ENCODE assay signal across 28 cellular contexts in the genomic region with DNA sequence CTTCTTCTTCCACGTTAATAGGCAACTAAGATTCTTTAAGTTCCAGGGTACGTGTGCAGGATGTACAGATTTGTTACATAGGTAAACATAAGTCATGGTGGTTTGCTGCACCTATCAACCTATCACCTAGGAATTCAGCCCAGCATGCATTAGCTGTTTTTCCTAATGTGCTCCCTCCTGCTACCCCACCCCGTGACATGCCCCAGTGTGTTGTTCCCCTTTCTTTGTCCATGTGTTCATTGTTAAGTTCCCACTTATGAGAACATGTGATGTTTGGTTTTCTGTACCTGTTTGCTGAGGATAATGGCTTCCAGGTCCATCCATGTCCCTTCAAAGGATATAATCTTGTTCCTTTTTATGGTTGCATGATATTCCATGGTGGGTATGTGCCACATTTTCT. TPM values are rescaled to one million over a fixed set of nuclear protein-coding genes. Genes with fewer than 3 reads are reported as not detected.
DNase-seq lines count a peak whose midpoint lies in the region; FAIRE-seq and TF ChIP-seq lines count a peak whose summit lies in the region.
"Had no signal": no experiment of that assay in that cellular context is flagged by ENCODE, and none has a peak within 500 bp of the region (broad histone marks: within the 10 kb centered on the region; RNA-seq: fewer than 3 reads in every experiment).

No MANE protein-coding gene starts in this region.

- H3K4me3 Mint-ChIP-seq in activated naive CD4-positive, alpha-beta T cell treated with anti-CD3 and anti-CD28 coated beads, Interleukin-2, amount 50 U/mL, for 24 hours: no peak overlapping the region
- no peak overlapping the region for H3K4me3 Mint-ChIP-seq in activated naive CD4-positive, alpha-beta T cell treated with anti-CD3 and anti-CD28 coated beads for 36 hours
- no peak overlapping the region for H3K4me3 Mint-ChIP-seq in type B pancreatic cell
- H3K4me3 Mint-ChIP-seq: CD4-positive, alpha-beta memory T cell had no signal

- H3K9me3 ChIP-seq in HEK293 (ENCODE audit: control insufficient read depth, insufficient read depth, low read depth, low read length): no peaks in the 10 kb centered on the region

- CTCF ChIA-PET in activated naive CD4-positive, alpha-beta T cell treated with anti-CD3 and anti-CD28 coated beads for 36 hours (lab: Charles Lee): interaction anchor here (2.6 kb wide), 1 partner anchor 103 kb away, joined by 12 read pairs; no protein-coding TSS in a partner anchor
- CTCF ChIA-PET in HEK293 (lab: Yijun Ruan, JAX): interaction anchor here (1.0 to 6.5 kb wide), 3 partner anchors 11 to 104 kb away, joined by 3 to 39 read pairs (median 3); no protein-coding TSS in a partner anchor

- H3K27me3 ChIP-seq in bronchial epithelial cell (ENCODE audit: control insufficient read depth, insufficient read depth, low read length): no peaks in the 10 kb centered on the region

- no peaks in the 10 kb centered on the region for H3K4me1 ChIP-seq in HEK293 (ENCODE audit: control insufficient read depth, insufficient read depth, low read length)

- H3K4me1 Mint-ChIP-seq in activated naive CD4-positive, alpha-beta T cell treated with anti-CD3 and anti-CD28 coated beads, Interleukin-2, amount 50 U/mL, for 24 hours: peaks cover 6% of the 10 kb centered on the region
- H3K4me1 Mint-ChIP-seq in activated naive CD4-positive, alpha-beta T cell treated with anti-CD3 and anti-CD28 coated beads for 36 hours (ENCODE audit: low read depth): peaks cover 7% of the 10 kb centered on the region
- H3K4me1 Mint-ChIP-seq in type B pancreatic cell (ENCODE audit: unreplicated experiment): peaks cover 8% of the 10 kb centered on the region

- FAIRE-seq in bronchial epithelial cell (lab: Jason Lieb, UNC): peak; percentile 76
- FAIRE-seq: H54, HTR-8/SVneo, K562, RCC 7860 had no signal

- H3K27me3 Mint-ChIP-seq in activated naive CD4-positive, alpha-beta T cell treated with anti-CD3 and anti-CD28 coated beads, Interleukin-2, amount 50 U/mL, for 24 hours: no peaks in the 10 kb centered on the region
- H3K27me3 Mint-ChIP-seq in activated naive CD4-positive, alpha-beta T cell treated with anti-CD3 and anti-CD28 coated beads for 36 hours (ENCODE audit: low read depth): no peaks in the 10 kb centered on the region
- no peaks in the 10 kb centered on the region for H3K27me3 Mint-ChIP-seq in type B pancreatic cell
- H3K27me3 Mint-ChIP-seq: CD4-positive, alpha-beta memory T cell had no signal

- H3K4me3 ChIP-seq in HEK293 (ENCODE audit: low read depth, low read length): no peak overlapping the region
- no peak overlapping the region for H3K4me3 ChIP-seq in bronchial epithelial cell (ENCODE audit: low read depth, low read length)
- H3K4me3 ChIP-seq: K562, SK-N-MC had no signal

- intact Hi-C loops in activated naive CD4-positive, alpha-beta T cell treated with anti-CD3 and anti-CD28 coated beads for 36 hours (cut with micrococcal nuclease): no loop called here

- H3K27ac Mint-ChIP-seq in activated naive CD4-positive, alpha-beta T cell treated with anti-CD3 and anti-CD28 coated beads, Interleukin-2, amount 50 U/mL, for 24 hours: peak overlapping the region; percentile 48
- no peak overlapping the region for H3K27ac Mint-ChIP-seq in activated naive CD4-positive, alpha-beta T cell treated with anti-CD3 and anti-CD28 coated beads for 36 hours
- H3K27ac Mint-ChIP-seq in type B pancreatic cell: peak overlapping the region; percentile 50

- POLR2A ChIA-PET in HEK293 (lab: Yijun Ruan, JAX): no interaction called here

- H3K27ac ChIP-seq in HEK293 (ENCODE audit: extremely low read depth, low read depth, low read length): no peak overlapping the region
- H3K27ac ChIP-seq: SK-N-MC had no signal

- no peaks in the 10 kb centered on the region for H3K9me3 Mint-ChIP-seq in activated naive CD4-positive, alpha-beta T cell treated with anti-CD3 and anti-CD28 coated beads, Interleukin-2, amount 50 U/mL, for 24 hours
- no peaks in the 10 kb centered on the region for H3K9me3 Mint-ChIP-seq in activated naive CD4-positive, alpha-beta T cell treated with anti-CD3 and anti-CD28 coated beads for 36 hours
- no peaks in the 10 kb centered on the region for H3K9me3 Mint-ChIP-seq in type B pancreatic cell
- H3K9me3 Mint-ChIP-seq: CD4-positive, alpha-beta memory T cell had no signal

- peaks cover 0 to 22% of the 10 kb centered on the region in 2 experiments for H3K36me3 ChIP-seq in HEK293 (ENCODE audit: control insufficient read depth in 2 of 2, insufficient read depth in 1 of 2, low read length in 2 of 2)
- H3K36me3 ChIP-seq in bronchial epithelial cell (ENCODE audit: control insufficient read depth, insufficient read depth, low read length): peaks cover 1% of the 10 kb centered on the region

- TF ChIP-seq CTCF in HEK293 (tag by site-specific recombination; IDR thresholded peaks at IDR 0.05): no peak
- no peak for TF ChIP-seq CTCF in bronchial epithelial cell (IDR thresholded peaks at IDR 0.05; ENCODE audit: insufficient read depth, low read length, severe bottlenecking)
- no peak for TF ChIP-seq CTCF in type B pancreatic cell (conservative IDR thresholded peaks at IDR 0.05)

- H3K36me3 Mint-ChIP-seq in activated naive CD4-positive, alpha-beta T cell treated with anti-CD3 and anti-CD28 coated beads, Interleukin-2, amount 50 U/mL, for 24 hours: peaks cover 7% of the 10 kb centered on the region
- H3K36me3 Mint-ChIP-seq in activated naive CD4-positive, alpha-beta T cell treated with anti-CD3 and anti-CD28 coated beads for 36 hours (ENCODE audit: low read depth): peaks cover 16% of the 10 kb centered on the region
- peaks cover 20% of the 10 kb centered on the region for H3K36me3 Mint-ChIP-seq in type B pancreatic cell

- DNase-seq in activated naive CD4-positive, alpha-beta T cell treated with anti-CD3 and anti-CD28 coated beads for 36 hours: no peak
- DNase-seq in bronchial epithelial cell (ENCODE audit: low read depth): no peak
- DNase-seq in type B pancreatic cell (ENCODE audit: extremely low spot score, unreplicated experiment): no peak
- DNase-seq in DMS79 treated with DMSO at 0.1 percent for 48 hours (lab: John Stamatoyannopoulos, UW): no peak
- no peak for DNase-seq in NCI-H1436 (lab: John Stamatoyannopoulos, UW)
- no peak for DNase-seq in DMS79 (lab: John Stamatoyannopoulos, UW)
- DNase-seq: AML-193; C1 segment of cervical spinal cord; CD4-positive, alpha-beta memory T cell; COR-L47; DND-41; Kasumi-1; NCI-H1048; NCI-H1417; NCI-H1694 treated with DMSO at 0.1 percent for 48 hours; NCI-H2081; NCI-H2227 treated with DMSO at 0.1 percent for 48 hours; NCI-H510A; NCI-H69; SIG-M5 had no signal

TF ChIP-seq in HEK293, 187 proteins besides CTCF, POLR2A, EP300 and RAD21:
- peak; percentile 69 for TF ChIP-seq ZNF146 (tag by site-specific recombination; IDR thresholded peaks at IDR 0.05)
- TF ChIP-seq, protein P1, sequence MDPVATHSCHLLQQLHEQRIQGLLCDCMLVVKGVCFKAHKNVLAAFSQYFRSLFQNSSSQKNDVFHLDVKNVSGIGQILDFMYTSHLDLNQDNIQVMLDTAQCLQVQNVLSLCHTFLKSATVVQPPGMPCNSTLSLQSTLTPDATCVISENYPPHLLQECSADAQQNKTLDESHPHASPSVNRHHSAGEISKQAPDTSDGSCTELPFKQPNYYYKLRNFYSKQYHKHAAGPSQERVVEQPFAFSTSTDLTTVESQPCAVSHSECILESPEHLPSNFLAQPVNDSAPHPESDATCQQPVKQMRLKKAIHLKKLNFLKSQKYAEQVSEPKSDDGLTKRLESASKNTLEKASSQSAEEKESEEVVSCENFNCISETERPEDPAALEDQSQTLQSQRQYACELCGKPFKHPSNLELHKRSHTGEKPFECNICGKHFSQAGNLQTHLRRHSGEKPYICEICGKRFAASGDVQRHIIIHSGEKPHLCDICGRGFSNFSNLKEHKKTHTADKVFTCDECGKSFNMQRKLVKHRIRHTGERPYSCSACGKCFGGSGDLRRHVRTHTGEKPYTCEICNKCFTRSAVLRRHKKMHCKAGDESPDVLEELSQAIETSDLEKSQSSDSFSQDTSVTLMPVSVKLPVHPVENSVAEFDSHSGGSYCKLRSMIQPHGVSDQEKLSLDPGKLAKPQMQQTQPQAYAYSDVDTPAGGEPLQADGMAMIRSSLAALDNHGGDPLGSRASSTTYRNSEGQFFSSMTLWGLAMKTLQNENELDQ (tag by site-specific recombination; IDR thresholded peaks at IDR 0.05; ENCODE audit: low read depth): no peak

RNA-seq across cellular contexts. Expression of a gene that starts 21.1 kb away (rescaled TPM):
- total RNA-seq in activated naive CD4-positive, alpha-beta T cell treated with anti-CD3 and anti-CD28 coated beads for 36 hours: 100 to 1,000 TPM; 146 to 155 TPM
- total RNA-seq in bronchial epithelial cell (19.0 and 37.9 TPM in 2 replicates), type B pancreatic cell (ENCODE audit: low replicate concordance) (109 and 115 TPM in 2 replicates)

RNA-seq across cellular contexts. Expression of a gene that starts 24.6 kb away (rescaled TPM):
- total RNA-seq in activated naive CD4-positive, alpha-beta T cell treated with anti-CD3 and anti-CD28 coated beads for 36 hours: not detected
- total RNA-seq in bronchial epithelial cell: 8.2 and 37.5 TPM in 2 replicates
- 19.6 and 32.7 TPM in 2 replicates for total RNA-seq in type B pancreatic cell (ENCODE audit: low replicate concordance)
- total RNA-seq: CD4-positive, alpha-beta memory T cell; OCI-LY7 had no signal

RNA-seq across cellular contexts. Expression of a gene that starts 52.9 kb away (rescaled TPM):
- 10 to 100 TPM; 44.2 to 44.7 TPM for total RNA-seq in activated naive CD4-positive, alpha-beta T cell treated with anti-CD3 and anti-CD28 coated beads for 36 hours
- total RNA-seq in bronchial epithelial cell (88.3 and 123 TPM in 2 replicates), type B pancreatic cell (ENCODE audit: low replicate concordance) (37.6 and 48.9 TPM in 2 replicates)
